Comparison of ENCODE assay signal across 8 cellular contexts in genomic region chr19:58279925-58280316, GRCh38. TPM values are rescaled to one million over a fixed set of nuclear protein-coding genes. Genes with fewer than 3 reads are reported as not detected.
A peak's percentile ranks its signal among the peaks of the same experiment; 100 is the strongest.
DNase-seq lines count a peak whose midpoint lies in the region; ATAC-seq and TF ChIP-seq lines count a peak whose summit lies in the region.

No MANE protein-coding gene starts in this region.

- H3K27me3 Mint-ChIP-seq in CD4-positive, alpha-beta memory T cell: no peaks in the 10 kb centered on the region

- no peak overlapping the region for H3K27ac ChIP-seq in CD4-positive, alpha-beta memory T cell (ENCODE audit: low read depth, low read length)
- H3K27ac ChIP-seq in ectodermal cell (ENCODE audit: insufficient read depth, low read depth, low read length, poor library complexity, severe bottlenecking): no peak overlapping the region
- H3K27ac ChIP-seq in neuronal stem cell (replicated peaks; ENCODE audit: low read length): no peak overlapping the region

- H2BK15ac ChIP-seq in neuronal stem cell (ENCODE audit: low read length): no peak overlapping the region

- peaks cover 26 to 53% (median 36%) of the 10 kb centered on the region in 4 donors for H3K4me1 Mint-ChIP-seq in CD4-positive, alpha-beta memory T cell

- peak overlapping the region; percentile 74 for H3K4me2 ChIP-seq in neuronal stem cell (ENCODE audit: insufficient read depth, low read length, poor library complexity, severe bottlenecking)

- no peak overlapping the region for H2BK120ac ChIP-seq in neuronal stem cell (ENCODE audit: low read depth, low read length)

- H3K79me1 ChIP-seq in neuronal stem cell (ENCODE audit: low read depth, low read length): peaks cover 10% of the 10 kb centered on the region

- TF ChIP-seq CTCF in NB4 (IDR thresholded peaks at IDR 0.05; ENCODE audit: low read depth, low read length): no peak

- ATAC-seq in HG02884 (IDR thresholded peaks at IDR 0.05; ENCODE audit: unreplicated experiment): no peak

- no peaks in the 10 kb centered on the region for H3K27me3 ChIP-seq in CD4-positive, alpha-beta memory T cell (ENCODE audit: insufficient read depth, low read length)
- H3K27me3 ChIP-seq in ectodermal cell (ENCODE audit: control insufficient read depth, insufficient read depth, low read length, poor library complexity, severe bottlenecking): no peaks in the 10 kb centered on the region
- H3K27me3 ChIP-seq in neuronal stem cell (ENCODE audit: control insufficient read depth in 3 of 3, insufficient read depth in 3 of 3, low read depth in 1 of 3, low read length in 3 of 3): no peaks in the 10 kb centered on the region
- no peaks in the 10 kb centered on the region for H3K27me3 ChIP-seq in MG63

- no peak overlapping the region for H2AFZ ChIP-seq in neuronal stem cell (ENCODE audit: low read length)

- H3K9ac ChIP-seq in neuronal stem cell (ENCODE audit: low read depth, low read length, poor library complexity): no peak overlapping the region

- H3K4me1 ChIP-seq in CD4-positive, alpha-beta memory T cell (ENCODE audit: insufficient read depth, low read length): peaks cover 36% of the 10 kb centered on the region
- H3K4me1 ChIP-seq in ectodermal cell (ENCODE audit: control insufficient read depth, insufficient read depth, low read length) (peaks cover 8% of the 10 kb centered on the region), neuronal stem cell (ENCODE audit: control insufficient read depth in 2 of 2, insufficient read depth in 1 of 2, low read depth in 1 of 2, low read length in 2 of 2) (peaks cover 2 to 8% of the 10 kb centered on the region in 2 donors)

- H3K36me3 ChIP-seq in CD4-positive, alpha-beta memory T cell (ENCODE audit: insufficient read depth, low read length): peaks cover 4% of the 10 kb centered on the region
- H3K36me3 ChIP-seq in ectodermal cell (ENCODE audit: control insufficient read depth, insufficient read depth, low read length) (peaks cover 1% of the 10 kb centered on the region), neuronal stem cell (replicated peaks in 1 of 2; ENCODE audit: control insufficient read depth in 2 of 2, insufficient read depth in 2 of 2, low read length in 2 of 2) (peaks cover 6 to 73% of the 10 kb centered on the region in 2 donors), MG63 (peaks cover 29% of the 10 kb centered on the region)

- no peak overlapping the region for H4K8ac ChIP-seq in neuronal stem cell (ENCODE audit: low read depth, low read length)

- no peak overlapping the region for H2AK5ac ChIP-seq in neuronal stem cell (ENCODE audit: low read depth, low read length)

- H2BK5ac ChIP-seq in neuronal stem cell (ENCODE audit: low read length): no peak overlapping the region

- H3K9me3 Mint-ChIP-seq in CD4-positive, alpha-beta memory T cell: peaks cover 0 to 8% (median 3%) of the 10 kb centered on the region in 8 donors

- H3K18ac ChIP-seq in neuronal stem cell (ENCODE audit: low read length): no peak overlapping the region

- POLR2A ChIA-PET in CD4-positive, alpha-beta memory T cell (lab: Charles Lee; ENCODE audit: partially characterized antibody): interaction anchor here (0.9 to 2.5 kb wide), 6 partner anchors 18 to 891 kb away, joined by 3 to 28 read pairs (median 4); partner anchors contain the start of genes ERVK3-1, ZNF274, ZNF548 and ZSCAN22

- H3K4me3 ChIP-seq in CD4-positive, alpha-beta memory T cell (ENCODE audit: low read length in 2 of 2): no peak overlapping the region
- H3K4me3 ChIP-seq in NB4 (ENCODE audit: low read depth, low read length) (peak overlapping the region; percentile 76), ectodermal cell (ENCODE audit: insufficient read depth, low read depth, low read length) (peak overlapping the region; percentile 94), neuronal stem cell (ENCODE audit: low read length in 2 of 2) (peak overlapping the region; percentile 7 to 79), MG63 (no peak overlapping the region)

- WGBS in ectodermal cell, 2 experiments: 71 to 77% methylated on average over 4 of the region's 4 CpGs
- no CpG with 5 or more reads among the region's 4 CpGs for WGBS in neuronal stem cell (ENCODE audit: extremely low coverage in 2 of 2, insufficient read length in 2 of 2, insufficient replicate concordance in 1 of 2), 2 donors

- H3K14ac ChIP-seq in neuronal stem cell (ENCODE audit: low read length): no peak overlapping the region

- H3K27ac Mint-ChIP-seq in CD4-positive, alpha-beta memory T cell: peak overlapping the region; percentile 75 to 99 (median 96)

- intact Hi-C loops in CD4-positive, alpha-beta memory T cell (cut with micrococcal nuclease): loop anchor here (2.0 kb wide), 2 partner anchors 101 to 129 kb away; partner anchors contain the start of genes ZNF584 and ZNF837

- no peak for DNase-seq in CD4-positive, alpha-beta memory T cell
- no peak for DNase-seq in NB4 (ENCODE audit: low read depth)
- no peak for DNase-seq in neuronal stem cell (ENCODE audit: low spot score)
- DNase-seq in Kasumi-1 (lab: John Stamatoyannopoulos, UW): no peak
- no peak for DNase-seq in NCI-H2171 treated with DMSO at 0.1 percent for 48 hours (lab: John Stamatoyannopoulos, UW)
- no peak for DNase-seq in MG63

- H4K91ac ChIP-seq in neuronal stem cell (ENCODE audit: low read depth, low read length, poor library complexity): no peak overlapping the region

- peaks cover 22 to 33% of the 10 kb centered on the region in 2 donors for H3K36me3 Mint-ChIP-seq in CD4-positive, alpha-beta memory T cell

- H2BK12ac ChIP-seq in neuronal stem cell (ENCODE audit: low read length): no peak overlapping the region

- H3K4ac ChIP-seq in neuronal stem cell (ENCODE audit: low read length): no peak overlapping the region

- H3K23ac ChIP-seq in neuronal stem cell (ENCODE audit: low read depth, low read length, poor library complexity): no peak overlapping the region

- H3K9me3 ChIP-seq in CD4-positive, alpha-beta memory T cell (ENCODE audit: control insufficient read depth in 1 of 2, low read length in 2 of 2): peaks cover 0 to 5% of the 10 kb centered on the region in 2 donors
- H3K9me3 ChIP-seq in ectodermal cell (ENCODE audit: control insufficient read depth, low read length) (no peaks in the 10 kb centered on the region), neuronal stem cell (replicated peaks in 1 of 2; ENCODE audit: control insufficient read depth in 2 of 2, insufficient read depth in 1 of 2, low read depth in 1 of 2, low read length in 2 of 2) (peaks cover 2 to 78% of the 10 kb centered on the region in 2 donors), MG63 (peaks cover 29% of the 10 kb centered on the region)

- CTCF ChIA-PET in CD4-positive, alpha-beta memory T cell (lab: Charles Lee; ENCODE audit: partially characterized antibody): interaction anchor here (1.0 kb wide), 1 partner anchor 29 kb away, joined by 3 read pairs; no protein-coding TSS in a partner anchor

- TF ChIP-seq POLR2A in NB4 (IDR thresholded peaks at IDR 0.05; ENCODE audit: extremely low read depth, insufficient read length): no peak

- H3K4me3 Mint-ChIP-seq in CD4-positive, alpha-beta memory T cell: peak overlapping the region; percentile 93 to 100 (median 98)

RNA-seq across cellular contexts. Expression of gene ZNF8, which starts 1.2 kb away (rescaled TPM):
- 10 to 100 TPM in 1 of 2 experiments, 1 to 10 TPM in 1; 9.5 to 10.2 TPM for total RNA-seq in CD4-positive, alpha-beta memory T cell
- polyA plus RNA-seq in CD4-positive, alpha-beta memory T cell: under 1 TPM; 0.63 to 0.94 TPM
- 12.3 TPM for polyA plus RNA-seq in ectodermal cell (2013, experiment 1 of 4)
- polyA plus RNA-seq in ectodermal cell (2013, experiment 2 of 4): 12.6 TPM
- 7.8 TPM for polyA plus RNA-seq in ectodermal cell (2013, experiment 3 of 4)
- 8.8 TPM for polyA plus RNA-seq in ectodermal cell (2013, experiment 4 of 4)
- 9.0 TPM for polyA plus RNA-seq in neuronal stem cell (2013, experiment 1 of 2)
- 10.0 TPM for polyA plus RNA-seq in neuronal stem cell (2013, experiment 2 of 2)
- 1.5 and 3.0 TPM in 2 replicates for total RNA-seq in MG63 (2014; rRNA removed; shearing (Covaris generic); ENCODE audit: low replicate concordance)

RNA-seq across cellular contexts. Expression of gene ERVK3-1, which starts 25.3 kb away (rescaled TPM):
- total RNA-seq in CD4-positive, alpha-beta memory T cell: 10 to 100 TPM; 72.3 to 76.6 TPM
- 10 to 100 TPM; 59.3 to 73.9 TPM for polyA plus RNA-seq in CD4-positive, alpha-beta memory T cell
- polyA plus RNA-seq in ectodermal cell (2013, experiment 1 of 4): 47.3 TPM
- 53.6 TPM for polyA plus RNA-seq in ectodermal cell (2013, experiment 2 of 4)
- polyA plus RNA-seq in ectodermal cell (2013, experiment 3 of 4): 41.2 TPM
- polyA plus RNA-seq in ectodermal cell (2013, experiment 4 of 4): 46.8 TPM
- 33.2 TPM for polyA plus RNA-seq in neuronal stem cell (2013, experiment 1 of 2)
- 32.1 TPM for polyA plus RNA-seq in neuronal stem cell (2013, experiment 2 of 2)
- 26.0 and 32.0 TPM in 2 replicates for total RNA-seq in MG63 (2014; rRNA removed; shearing (Covaris generic); ENCODE audit: low replicate concordance)

RNA-seq across cellular contexts. Expression of gene ZSCAN22, which starts 46.9 kb away (rescaled TPM):
- 1 to 10 TPM; 5.0 to 5.3 TPM for total RNA-seq in CD4-positive, alpha-beta memory T cell
- 1 to 10 TPM in 1 of 2 donors, under 1 TPM in 1; 0.36 to 3.5 TPM for polyA plus RNA-seq in CD4-positive, alpha-beta memory T cell
- 3.5 TPM for polyA plus RNA-seq in ectodermal cell (2013, experiment 1 of 4)
- 3.5 TPM for polyA plus RNA-seq in ectodermal cell (2013, experiment 2 of 4)
- polyA plus RNA-seq in ectodermal cell (2013, experiment 3 of 4): 2.3 TPM
- polyA plus RNA-seq in ectodermal cell (2013, experiment 4 of 4): 2.6 TPM
- polyA plus RNA-seq in neuronal stem cell (2013, experiment 1 of 2): 1.8 TPM
- 1.8 TPM for polyA plus RNA-seq in neuronal stem cell (2013, experiment 2 of 2)
- 0.12 and 2.5 TPM in 2 replicates for total RNA-seq in MG63 (2014; rRNA removed; shearing (Covaris generic); ENCODE audit: low replicate concordance)

RNA-seq across cellular contexts. Expression of gene ZNF544, which starts 51.2 kb away (rescaled TPM):
- 10 to 100 TPM; 63.3 to 67.6 TPM for total RNA-seq in CD4-positive, alpha-beta memory T cell
- 10 to 100 TPM; 13.7 to 23.0 TPM for polyA plus RNA-seq in CD4-positive, alpha-beta memory T cell
- 57.1 TPM for polyA plus RNA-seq in ectodermal cell (2013, experiment 1 of 4)
- polyA plus RNA-seq in ectodermal cell (2013, experiment 2 of 4): 66.7 TPM
- polyA plus RNA-seq in ectodermal cell (2013, experiment 3 of 4): 47.3 TPM
- polyA plus RNA-seq in ectodermal cell (2013, experiment 4 of 4): 49.2 TPM
- polyA plus RNA-seq in neuronal stem cell (2013, experiment 1 of 2): 47.7 TPM
- 47.3 TPM for polyA plus RNA-seq in neuronal stem cell (2013, experiment 2 of 2)
- total RNA-seq in MG63 (2014; rRNA removed; shearing (Covaris generic); ENCODE audit: low replicate concordance): 6.6 and 15.5 TPM in 2 replicates

Comparison
In these comparisons a context has a peak if more than half of its experiments do, and no peak if none do; other contexts are left out.
1. H3K4me3 ChIP-seq: peak in NB4 (single experiment), ectodermal cell (single experiment) and neuronal stem cell (2 of 2); none in CD4-positive, alpha-beta memory T cell (0 of 2) and MG63 (single experiment).